In the genomic region with DNA sequence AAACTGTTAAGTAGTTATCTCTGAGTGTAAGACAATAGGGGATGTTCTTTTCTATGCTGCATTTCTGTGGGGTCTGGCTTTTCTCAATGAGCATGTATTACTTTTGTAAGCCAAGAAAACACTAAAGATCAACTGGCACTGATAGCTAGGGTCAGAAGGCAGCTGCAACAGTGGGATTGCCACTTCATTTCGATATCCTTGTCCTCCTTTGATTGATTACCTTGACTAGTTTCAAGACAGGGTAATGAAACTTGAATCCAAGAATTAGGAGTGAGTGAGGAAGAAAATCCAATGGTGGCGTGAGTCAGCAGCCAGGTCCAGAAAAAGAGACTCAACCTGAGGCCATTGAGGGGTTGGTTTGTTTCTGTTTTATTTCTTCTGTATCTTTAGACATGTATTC, we compare ENCODE assay signal across 17 cellular contexts. TPM values are rescaled to one million over a fixed set of nuclear protein-coding genes. Genes with fewer than 3 reads are reported as not detected.
DNase-seq lines count a peak whose midpoint lies in the region; ATAC-seq and TF ChIP-seq lines count a peak whose summit lies in the region.
"Had no signal": no experiment of that assay in that cellular context is flagged by ENCODE, and none has a peak within 500 bp of the region (broad histone marks: within the 10 kb centered on the region; RNA-seq: fewer than 3 reads in every experiment).

No MANE protein-coding gene starts in this region.

- H3K4me3 Mint-ChIP-seq in brain (no peak overlapping the region), neural crest cell (no peak overlapping the region)
- H3K4me3 Mint-ChIP-seq: B cell; CD8-positive, alpha-beta T cell; H9 had no signal

- TF ChIP-seq CTCF in brain (conservative IDR thresholded peaks at IDR 0.05) (no peak), neural crest cell (conservative IDR thresholded peaks at IDR 0.05) (no peak)

- peak; percentile 70 for DNase-seq in SK-N-DZ (ENCODE audit: low spot score)
- peak; percentile 48 for DNase-seq in islet precursor cell
- DNase-seq in neural crest cell (ENCODE audit: low read depth, low spot score) = no peak
- DNase-seq in SKM-1 (lab: John Stamatoyannopoulos, UW; ENCODE audit: unreplicated experiment) = no peak
- DNase-seq: CD8-positive, alpha-beta T cell; COR-L47; DMS153; DMS79 treated with DMSO at 0.1 percent for 48 hours; EL; GOT3; H9 had no signal

- H3K27me3 Mint-ChIP-seq in brain = no peaks in the 10 kb centered on the region
- no peaks in the 10 kb centered on the region for H3K27me3 Mint-ChIP-seq in neural crest cell (ENCODE audit: low read depth)
- H3K27me3 Mint-ChIP-seq: B cell had no signal

- H3K36me3 Mint-ChIP-seq in brain = peaks cover 64% of the 10 kb centered on the region
- H3K36me3 Mint-ChIP-seq in neural crest cell (ENCODE audit: low read depth) = peaks cover 5% of the 10 kb centered on the region
- H3K36me3 Mint-ChIP-seq: CD8-positive, alpha-beta T cell had no signal

- ATAC-seq in GM21390 (IDR thresholded peaks at IDR 0.05; ENCODE audit: unreplicated experiment) (no peak), HG02798 (IDR thresholded peaks at IDR 0.05; ENCODE audit: poor library complexity, unreplicated experiment) (no peak), HG03025 (IDR thresholded peaks at IDR 0.05; ENCODE audit: low FRiP score, unreplicated experiment) (no peak)
- ATAC-seq: CD8-positive, alpha-beta T cell; HepG2 had no signal

- H3K27ac Mint-ChIP-seq in brain (peak overlapping the region in 3 of 5 experiments; percentile 48 to 72 (median 50)), neural crest cell (ENCODE audit: unreplicated experiment) (peak overlapping the region; percentile 13)
- H3K27ac Mint-ChIP-seq: B cell; CD8-positive, alpha-beta T cell; H9 had no signal

- H3K4me1 Mint-ChIP-seq in brain (peaks cover 45% of the 10 kb centered on the region), neural crest cell (peaks cover 47% of the 10 kb centered on the region)

- H3K9me3 Mint-ChIP-seq in brain = no peaks in the 10 kb centered on the region
- no peaks in the 10 kb centered on the region for H3K9me3 Mint-ChIP-seq in neural crest cell
- H3K9me3 Mint-ChIP-seq: CD8-positive, alpha-beta T cell; H9 had no signal

RNA-seq across cellular contexts. Expression of gene FEZ1, which starts 46.5 kb away (rescaled TPM):
- polyA plus RNA-seq in SK-N-DZ (2014; cell fraction: cytosol; rRNA removed) = 3.9 and 4.6 TPM in 2 replicates
- 1.6 and 1.9 TPM in 2 replicates for polyA plus RNA-seq in SK-N-DZ (2014; cell fraction: nucleus; rRNA removed)
- polyA plus RNA-seq in brain (ENCODE audit: insufficient read depth, low read depth, low replicate concordance) = 288 TPM
- 127 and 136 TPM in 2 replicates for total RNA-seq in neural crest cell
- total RNA-seq: HepG2 had no signal
- polyA plus RNA-seq: HepG2 had no signal

Comparison
In these comparisons a context has a peak if more than half of its experiments do, and no peak if none do; other contexts are left out.
1. DNase-seq: peak in SK-N-DZ (single experiment) and islet precursor cell (single experiment); none in neural crest cell (single experiment) and SKM-1 (single experiment).